In the genomic region with DNA sequence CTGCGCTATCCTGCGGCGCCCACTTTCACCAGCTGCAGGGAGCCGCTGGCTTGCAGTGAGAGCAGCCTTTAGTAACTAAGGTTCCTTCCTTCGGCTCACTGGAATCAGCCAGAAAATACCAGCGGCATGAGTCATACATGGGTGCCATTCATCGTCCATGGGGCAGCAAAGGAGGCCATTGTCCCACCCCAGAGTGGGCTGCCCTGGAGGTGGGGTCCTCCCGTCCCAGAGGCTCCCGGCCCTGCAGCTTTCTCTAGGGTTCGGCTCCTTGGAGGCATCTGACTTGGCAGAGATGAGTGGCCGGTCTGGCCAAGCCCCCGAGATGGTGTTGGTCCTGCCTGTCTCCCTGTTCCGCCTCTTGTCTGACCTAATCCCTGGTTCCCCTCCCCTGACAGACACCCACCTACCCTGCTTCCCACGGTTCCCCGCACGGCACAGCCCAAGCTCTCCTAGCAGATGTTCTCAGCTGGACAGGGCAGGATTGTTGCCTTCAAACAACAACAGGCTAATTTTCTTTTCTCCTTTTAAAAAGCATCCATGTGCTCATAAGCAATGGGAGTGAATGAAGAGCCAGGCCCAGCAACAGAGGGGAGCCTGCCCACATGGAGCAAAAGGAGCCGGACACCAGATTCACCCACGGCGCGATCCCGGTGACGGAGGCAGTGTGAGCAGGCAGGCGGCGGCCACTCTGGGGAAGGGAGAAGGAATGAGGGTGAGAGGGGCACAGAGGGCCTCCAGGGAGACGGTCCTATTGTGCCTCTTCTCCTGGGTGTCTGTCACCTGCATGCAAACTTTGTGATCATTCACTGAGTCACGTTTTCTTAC, we compare ENCODE assay signal across 11 cellular contexts.
A peak's percentile ranks its signal among the peaks of the same experiment; 100 is the strongest.
DNase-seq lines count a peak whose midpoint lies in the region; ATAC-seq and TF ChIP-seq lines count a peak whose summit lies in the region.
"Had no signal": no experiment of that assay in that cellular context is flagged by ENCODE, and none has a peak within 500 bp of the region (broad histone marks: within the 10 kb centered on the region; RNA-seq: fewer than 3 reads in every experiment).

No MANE protein-coding gene starts in this region.

- H3K9ac ChIP-seq in SK-N-MC (ENCODE audit: insufficient read length) = no peak overlapping the region

- no peak for ATAC-seq in T-cell (replicated peaks in 1 of 4)

- H3K27me3 Mint-ChIP-seq in osteocyte (ENCODE audit: unreplicated experiment) = no peaks in the 10 kb centered on the region
- no peaks in the 10 kb centered on the region for H3K27me3 Mint-ChIP-seq in activated CD4-positive, alpha-beta T cell treated with anti-CD3 and anti-CD28 coated beads, Interleukin-2, amount 10 ng/mL, durations not matched to agents 7 days and 5 days
- no peaks in the 10 kb centered on the region for H3K27me3 Mint-ChIP-seq in T-cell

- DNase-seq in EH (ENCODE audit: low read depth) (peak; percentile 88), SK-N-MC (ENCODE audit: low read depth, low spot score) (no peak), cardiac muscle cell (ENCODE audit: low read depth in 1 of 2, low spot score in 1 of 2) (peak; percentile 13 to 83), osteocyte (ENCODE audit: extremely low spot score, unreplicated experiment) (no peak), NCI-H446 treated with DMSO at 0.1 percent for 48 hours (lab: John Stamatoyannopoulos, UW) (no peak), T-cell (no peak), COR-L47 (lab: John Stamatoyannopoulos, UW) (no peak)
- DNase-seq in activated CD4-positive, alpha-beta T cell treated with anti-CD3 and anti-CD28 coated beads, Interleukin-2, amount 10 ng/mL, durations not matched to agents 7 days and 5 days = no peak
- DNase-seq: DMS53; stimulated activated CD4-positive, alpha-beta T cell treated with anti-CD3 and anti-CD28 coated beads, Interleukin-12 subunit alpha, Interleukin-12 subunit beta, amount 100 ng/mL, for 4 hours had no signal

- TF ChIP-seq CTCF in cardiac muscle cell (IDR thresholded peaks at IDR 0.05; ENCODE audit: low read depth, low read length) = no peak
- TF ChIP-seq CTCF in osteocyte (IDR thresholded peaks at IDR 0.05) = no peak

- H3K36me3 ChIP-seq in SK-N-MC (ENCODE audit: insufficient read depth, low read length) = no peaks in the 10 kb centered on the region
- no peaks in the 10 kb centered on the region for H3K36me3 ChIP-seq in cardiac muscle cell

- H3K36me3 Mint-ChIP-seq in osteocyte (ENCODE audit: unreplicated experiment) = no peaks in the 10 kb centered on the region
- no peaks in the 10 kb centered on the region for H3K36me3 Mint-ChIP-seq in activated CD4-positive, alpha-beta T cell treated with anti-CD3 and anti-CD28 coated beads, Interleukin-2, amount 10 ng/mL, durations not matched to agents 7 days and 5 days (ENCODE audit: low read depth)
- no peaks in the 10 kb centered on the region for H3K36me3 Mint-ChIP-seq in T-cell

- H3K27me3 ChIP-seq in cardiac muscle cell = no peaks in the 10 kb centered on the region

- CTCF ChIA-PET in activated CD4-positive, alpha-beta T cell treated with anti-CD3 and anti-CD28 coated beads, Interleukin-2, amount 10 ng/mL, durations not matched to agents 7 days and 5 days (lab: Charles Lee) = no interaction called here
- CTCF ChIA-PET in T-cell (lab: Charles Lee) = interaction anchor here in 1 of 2 donors (0.5 kb wide), 1 partner anchor 32 kb away, joined by 4 read pairs; no protein-coding TSS in a partner anchor

- peaks cover 39% of the 10 kb centered on the region for H3K4me1 Mint-ChIP-seq in osteocyte (ENCODE audit: unreplicated experiment)
- no peaks in the 10 kb centered on the region for H3K4me1 Mint-ChIP-seq in activated CD4-positive, alpha-beta T cell treated with anti-CD3 and anti-CD28 coated beads, Interleukin-2, amount 10 ng/mL, durations not matched to agents 7 days and 5 days
- no peaks in the 10 kb centered on the region for H3K4me1 Mint-ChIP-seq in T-cell

- no peaks in the 10 kb centered on the region for H3K9me3 Mint-ChIP-seq in osteocyte (ENCODE audit: unreplicated experiment)
- H3K9me3 Mint-ChIP-seq in activated CD4-positive, alpha-beta T cell treated with anti-CD3 and anti-CD28 coated beads, Interleukin-2, amount 10 ng/mL, durations not matched to agents 7 days and 5 days = no peaks in the 10 kb centered on the region
- no peaks in the 10 kb centered on the region for H3K9me3 Mint-ChIP-seq in T-cell
- H3K9me3 Mint-ChIP-seq: activated T-helper 1 cell treated with anti-CD3 and anti-CD28 coated beads, Interleukin-12 subunit alpha, Interleukin-12 subunit beta, Interleukin-2, Interleukin-4 antibody, amounts not matched to agents 30 ng/mL and 10 ng/mL and 1 ng/mL, durations not matched to agents 14 hours and 24 hours and 36 hours had no signal

- no peaks in the 10 kb centered on the region for H3K9me3 ChIP-seq in SK-N-MC (ENCODE audit: low read depth, low read length)
- H3K9me3 ChIP-seq in cardiac muscle cell (ENCODE audit: low read depth) = no peaks in the 10 kb centered on the region

- 0 out of 2 replicates have a peak overlapping the region, but pooled peaks have one; percentile 9 for H3K27ac ChIP-seq in SK-N-MC
- H3K27ac ChIP-seq in cardiac muscle cell = no peak overlapping the region

- H3K4me1 ChIP-seq in cardiac muscle cell (ENCODE audit: low read depth) = no peaks in the 10 kb centered on the region

- POLR2A ChIA-PET in activated CD4-positive, alpha-beta T cell treated with anti-CD3 and anti-CD28 coated beads, Interleukin-2, amount 10 ng/mL, durations not matched to agents 7 days and 5 days (lab: Charles Lee) = no interaction called here
- POLR2A ChIA-PET in T-cell (lab: Charles Lee) = no interaction called here

- H3K4me3 Mint-ChIP-seq in osteocyte (ENCODE audit: unreplicated experiment) (no peak overlapping the region), T-cell (no peak overlapping the region)
- H3K4me3 Mint-ChIP-seq in activated CD4-positive, alpha-beta T cell treated with anti-CD3 and anti-CD28 coated beads, Interleukin-2, amount 10 ng/mL, durations not matched to agents 7 days and 5 days = no peak overlapping the region
- H3K4me3 Mint-ChIP-seq: activated T-helper 1 cell treated with anti-CD3 and anti-CD28 coated beads, Interleukin-12 subunit alpha, Interleukin-12 subunit beta, Interleukin-2, Interleukin-4 antibody, amounts not matched to agents 30 ng/mL and 10 ng/mL and 1 ng/mL, durations not matched to agents 14 hours and 24 hours and 36 hours had no signal

- H3K27ac Mint-ChIP-seq in osteocyte (ENCODE audit: unreplicated experiment) (peak overlapping the region; percentile 91), T-cell (no peak overlapping the region)
- no peak overlapping the region for H3K27ac Mint-ChIP-seq in activated CD4-positive, alpha-beta T cell treated with anti-CD3 and anti-CD28 coated beads, Interleukin-2, amount 10 ng/mL, durations not matched to agents 7 days and 5 days
- H3K27ac Mint-ChIP-seq: activated T-helper 1 cell treated with anti-CD3 and anti-CD28 coated beads, Interleukin-12 subunit alpha, Interleukin-12 subunit beta, Interleukin-2, Interleukin-4 antibody, amounts not matched to agents 30 ng/mL and 10 ng/mL and 1 ng/mL, durations not matched to agents 14 hours and 24 hours and 36 hours had no signal

- H3K4me3 ChIP-seq in SK-N-MC (no peak overlapping the region), cardiac muscle cell (no peak overlapping the region)

Comparison
In these comparisons a context has a peak if more than half of its experiments do, and no peak if none do; other contexts are left out.
1. DNase-seq: peak in EH (single experiment) and cardiac muscle cell (2 of 2); none in SK-N-MC (single experiment), osteocyte (single experiment), activated CD4-positive, alpha-beta T cell treated with anti-CD3 and anti-CD28 coated beads, Interleukin-2, amount 10 ng/mL, durations not matched to agents 7 days and 5 days (single experiment), NCI-H446 treated with DMSO at 0.1 percent for 48 hours (single experiment), T-cell (0 of 34) and COR-L47 (single experiment).